Comparison of ENCODE assay signal across 2 cellular contexts in genomic region chr10:95503012-95503411, GRCh38.
TF ChIP-seq lines count a peak whose summit lies in the region.

No MANE protein-coding gene starts in this region.

TF ChIP-seq in IMR-90, 13 proteins besides CTCF, POLR2A, EP300 and RAD21:
- TF ChIP-seq MAZ (IDR thresholded peaks at IDR 0.05; ENCODE audit: borderline replicate concordance, low read depth, low read length) (no peak), FOS (IDR thresholded peaks at IDR 0.05; ENCODE audit: low read depth, low read length) (no peak), BHLHE40 (IDR thresholded peaks at IDR 0.05; ENCODE audit: low read depth, low read length) (no peak), CHD1 (IDR thresholded peaks at IDR 0.05; ENCODE audit: low read depth, low read length) (no peak), SMC3 (IDR thresholded peaks at IDR 0.05; ENCODE audit: low read depth, low read length) (no peak), USF2 (IDR thresholded peaks at IDR 0.05; ENCODE audit: low read depth, low read length) (no peak), NFE2L2 (IDR thresholded peaks at IDR 0.05; ENCODE audit: low read depth, low read length) (no peak), RCOR1 (IDR thresholded peaks at IDR 0.05; ENCODE audit: insufficient replicate concordance, low read length) (no peak), ELK1 (IDR thresholded peaks at IDR 0.05; ENCODE audit: borderline replicate concordance, low read depth, low read length) (no peak), MXI1 (IDR thresholded peaks at IDR 0.05; ENCODE audit: borderline replicate concordance, low read depth, low read length) (no peak), MAFK (IDR thresholded peaks at IDR 0.05; ENCODE audit: low read depth, low read length) (no peak), RFX5 (IDR thresholded peaks at IDR 0.05; ENCODE audit: low read depth, low read length) (no peak), CEBPB (IDR thresholded peaks at IDR 0.05; ENCODE audit: low read depth, low read length) (no peak)
TF ChIP-seq in IMR-90: peak in this region for 0.

TF ChIP-seq in H1, 55 proteins besides CTCF, POLR2A, EP300 and RAD21:
- TF ChIP-seq SIN3A (conservative IDR thresholded peaks at IDR 0.05 in 1 of 2, IDR thresholded peaks at IDR 0.05 in 1 of 2; ENCODE audit: low read depth in 1 of 2, low read length in 2 of 2) (no peak), SRF (IDR thresholded peaks at IDR 0.05; ENCODE audit: low read depth, low read length) (no peak), MAFK (IDR thresholded peaks at IDR 0.05; ENCODE audit: low read depth, low read length) (no peak), BACH1 (IDR thresholded peaks at IDR 0.05; ENCODE audit: low read length) (no peak), NANOG (IDR thresholded peaks at IDR 0.05; ENCODE audit: insufficient read depth, low read depth, low read length, poor library complexity, severe bottlenecking) (no peak), EGR1 (IDR thresholded peaks at IDR 0.05; ENCODE audit: borderline replicate concordance, low read depth, low read length) (no peak), SIRT6 (IDR thresholded peaks at IDR 0.05; ENCODE audit: low read length) (no peak), CHD7 (IDR thresholded peaks at IDR 0.05; ENCODE audit: insufficient replicate concordance, low read length) (no peak), FOSL1 (IDR thresholded peaks at IDR 0.05; ENCODE audit: insufficient read depth, low read depth, low read length) (no peak), ATF2 (IDR thresholded peaks at IDR 0.05; ENCODE audit: low read length) (no peak), SAP30 (IDR thresholded peaks at IDR 0.05; ENCODE audit: insufficient read depth, insufficient replicate concordance, low read length) (no peak), ASH2L (IDR thresholded peaks at IDR 0.05; ENCODE audit: low read length) (no peak), SUZ12 (IDR thresholded peaks at IDR 0.05; ENCODE audit: low read length) (no peak), USF2 (IDR thresholded peaks at IDR 0.05; ENCODE audit: low read length) (no peak), TBP (IDR thresholded peaks at IDR 0.05; ENCODE audit: low read depth, low read length) (no peak), RBBP5 (IDR thresholded peaks at IDR 0.05; ENCODE audit: borderline replicate concordance, low read depth, low read length) (no peak), BRCA1 (IDR thresholded peaks at IDR 0.05; ENCODE audit: low read depth, low read length) (no peak), KDM5A (IDR thresholded peaks at IDR 0.05; ENCODE audit: low read length) (no peak), POU5F1 (IDR thresholded peaks at IDR 0.05; ENCODE audit: low read depth, low read length) (no peak)
TF ChIP-seq in H1: peak in this region for 0.
